In genomic region chr1:241849345-241849695, GRCh38 we compare ENCODE assay signal across 1 cellular context.
TF ChIP-seq lines count a peak whose summit lies in the region.

No MANE protein-coding gene starts in this region.

TF ChIP-seq in IMR-90, 13 proteins besides CTCF, POLR2A, EP300 and RAD21 (continued from another document):
- TF ChIP-seq CHD1 (IDR thresholded peaks at IDR 0.05; ENCODE audit: low read depth, low read length), result no peak
